Comparison of ENCODE assay signal across 8 cellular contexts in genomic region chr14:86035882-86036281, GRCh38.
DNase-seq lines count a peak whose midpoint lies in the region; ATAC-seq, FAIRE-seq and TF ChIP-seq lines count a peak whose summit lies in the region.

No MANE protein-coding gene starts in this region.

- no peak for FAIRE-seq in small intestine (lab: Jason Lieb, UNC)

- no peaks in the 10 kb centered on the region for H3K9me3 Mint-ChIP-seq in activated naive CD4-positive, alpha-beta T cell treated with anti-CD3 and anti-CD28 coated beads, Interleukin-2, amount 10 ng/mL, durations not matched to agents 7 days and 5 days
- H3K9me3 Mint-ChIP-seq in WTC11, result peaks cover 3% of the 10 kb centered on the region; the same call in 1 of the 2 replicates
- H3K9me3 Mint-ChIP-seq in stimulated activated effector memory CD8-positive, alpha-beta T cell treated with anti-CD3 and anti-CD28 coated beads, Interleukin-12 subunit alpha, Interleukin-12 subunit beta, amount 100 ng/mL, for 72 hours, result no peaks in the 10 kb centered on the region

- peak; percentile 75 for TF ChIP-seq CTCF in WTC11 (IDR thresholded peaks at IDR 0.05)

- H3K27ac ChIP-seq in small intestine (ENCODE audit: low read depth in 1 of 2, low read length in 1 of 2), result no peak overlapping the region

- H3K27me3 ChIP-seq in small intestine (ENCODE audit: control insufficient read depth in 2 of 2, insufficient read depth in 2 of 2, low read length in 2 of 2), result no peaks in the 10 kb centered on the region

- no peaks in the 10 kb centered on the region for H3K27me3 Mint-ChIP-seq in activated naive CD4-positive, alpha-beta T cell treated with anti-CD3 and anti-CD28 coated beads, Interleukin-2, amount 10 ng/mL, durations not matched to agents 7 days and 5 days
- H3K27me3 Mint-ChIP-seq in WTC11 (ENCODE audit: low read depth), result no peaks in the 10 kb centered on the region

- H3K4me1 Mint-ChIP-seq in activated naive CD4-positive, alpha-beta T cell treated with anti-CD3 and anti-CD28 coated beads, Interleukin-2, amount 10 ng/mL, durations not matched to agents 7 days and 5 days, result no peaks in the 10 kb centered on the region
- H3K4me1 Mint-ChIP-seq in WTC11, result peaks cover 13% of the 10 kb centered on the region
- peaks cover 6% of the 10 kb centered on the region for H3K4me1 Mint-ChIP-seq in stimulated activated effector memory CD8-positive, alpha-beta T cell treated with anti-CD3 and anti-CD28 coated beads, Interleukin-12 subunit alpha, Interleukin-12 subunit beta, amount 100 ng/mL, for 72 hours

- H3K9me3 ChIP-seq in small intestine (ENCODE audit: control insufficient read depth, low read depth), result peaks cover 2% of the 10 kb centered on the region

- CTCF ChIA-PET in activated naive CD4-positive, alpha-beta T cell treated with anti-CD3 and anti-CD28 coated beads, Interleukin-2, amount 10 ng/mL, durations not matched to agents 7 days and 5 days (lab: Charles Lee), result interaction anchor here (1.5 kb wide), 1 partner anchor 17 kb away, joined by 4 read pairs; no protein-coding TSS in a partner anchor
- CTCF ChIA-PET in WTC11 (lab: Charles Lee), result interaction anchor here (0.5 to 1.3 kb wide), 16 partner anchors 17 to 940 kb away, joined by 3 to 6 read pairs (median 4); no protein-coding TSS in a partner anchor

- no peak overlapping the region for H3K4me3 Mint-ChIP-seq in activated naive CD4-positive, alpha-beta T cell treated with anti-CD3 and anti-CD28 coated beads, Interleukin-2, amount 10 ng/mL, durations not matched to agents 7 days and 5 days
- no peak overlapping the region for H3K4me3 Mint-ChIP-seq in WTC11
- no peak overlapping the region for H3K4me3 Mint-ChIP-seq in stimulated activated effector memory CD8-positive, alpha-beta T cell treated with anti-CD3 and anti-CD28 coated beads, Interleukin-12 subunit alpha, Interleukin-12 subunit beta, amount 100 ng/mL, for 72 hours

- H3K4me3 ChIP-seq in small intestine (ENCODE audit: low read depth in 1 of 2, low read length in 2 of 2), result no peak overlapping the region

- no peaks in the 10 kb centered on the region for H3K36me3 Mint-ChIP-seq in activated naive CD4-positive, alpha-beta T cell treated with anti-CD3 and anti-CD28 coated beads, Interleukin-2, amount 10 ng/mL, durations not matched to agents 7 days and 5 days
- H3K36me3 Mint-ChIP-seq in WTC11, result no peaks in the 10 kb centered on the region
- H3K36me3 Mint-ChIP-seq in stimulated activated effector memory CD8-positive, alpha-beta T cell treated with anti-CD3 and anti-CD28 coated beads, Interleukin-12 subunit alpha, Interleukin-12 subunit beta, amount 100 ng/mL, for 72 hours, result no peaks in the 10 kb centered on the region

- POLR2A ChIA-PET in WTC11 (lab: Charles Lee), result no interaction called here

- WGBS in small intestine, 3 donors, result 26 to 51% (median 34%) methylated on average over 2 of the region's 2 CpGs

- ATAC-seq in HG03095 (IDR thresholded peaks at IDR 0.05; ENCODE audit: unreplicated experiment), result peak; percentile 81
- peak; percentile 92 for ATAC-seq in WTC11
- ATAC-seq in stimulated activated effector memory CD8-positive, alpha-beta T cell treated with anti-CD3 and anti-CD28 coated beads, Interleukin-12 subunit alpha, Interleukin-12 subunit beta, amount 100 ng/mL, for 72 hours, result peak; percentile 69

- H3K27ac Mint-ChIP-seq in activated naive CD4-positive, alpha-beta T cell treated with anti-CD3 and anti-CD28 coated beads, Interleukin-2, amount 10 ng/mL, durations not matched to agents 7 days and 5 days, result no peak overlapping the region
- no peak overlapping the region for H3K27ac Mint-ChIP-seq in WTC11
- H3K27ac Mint-ChIP-seq in stimulated activated effector memory CD8-positive, alpha-beta T cell treated with anti-CD3 and anti-CD28 coated beads, Interleukin-12 subunit alpha, Interleukin-12 subunit beta, amount 100 ng/mL, for 72 hours, result no peak overlapping the region

- H3K4me1 ChIP-seq in small intestine (ENCODE audit: control insufficient read depth in 2 of 2, insufficient read depth in 1 of 2, low read depth in 1 of 2, low read length in 1 of 2), result no peaks in the 10 kb centered on the region

- H3K36me3 ChIP-seq in small intestine (ENCODE audit: control insufficient read depth in 2 of 2, insufficient read depth in 2 of 2, low read length in 2 of 2), result no peaks in the 10 kb centered on the region

- peak; percentile 20 for DNase-seq in activated naive CD4-positive, alpha-beta T cell treated with anti-CD3 and anti-CD28 coated beads, Interleukin-2, amount 10 ng/mL, durations not matched to agents 7 days and 5 days
- no peak for DNase-seq in activated naive CD4-positive, alpha-beta T cell treated with Interleukin-2 at 50 U/mL for 16 hours
- DNase-seq in WTC11 (ENCODE audit: low spot score) (peak; percentile 65), NCI-H345 (lab: John Stamatoyannopoulos, UW) (no peak), T-helper 1 cell (no peak), small intestine (no peak)
- no peak for DNase-seq in stimulated activated effector memory CD8-positive, alpha-beta T cell treated with anti-CD3 and anti-CD28 coated beads, Interleukin-12 subunit alpha, Interleukin-12 subunit beta, amount 100 ng/mL, for 72 hours (ENCODE audit: low spot score in 2 of 2)

TF ChIP-seq in WTC11, 78 proteins besides CTCF, POLR2A, EP300 and RAD21:
- TF ChIP-seq ZNF263 (CRISPR knock-in tag; IDR thresholded peaks at IDR 0.05; ENCODE audit: low read depth) (no peak), SOX15 (CRISPR knock-in tag; IDR thresholded peaks at IDR 0.05) (no peak)

Comparison
In these comparisons a context has a peak if more than half of its experiments do, and no peak if none do; other contexts are left out.
1. DNase-seq: peak in activated naive CD4-positive, alpha-beta T cell treated with anti-CD3 and anti-CD28 coated beads, Interleukin-2, amount 10 ng/mL, durations not matched to agents 7 days and 5 days (single experiment) and WTC11 (single experiment); none in activated naive CD4-positive, alpha-beta T cell treated with Interleukin-2 at 50 U/mL for 16 hours (single experiment), stimulated activated effector memory CD8-positive, alpha-beta T cell treated with anti-CD3 and anti-CD28 coated beads, Interleukin-12 subunit alpha, Interleukin-12 subunit beta, amount 100 ng/mL, for 72 hours (0 of 2), NCI-H345 (single experiment), T-helper 1 cell (0 of 5) and small intestine (single experiment).
2. Peak in every context shown above with its lines, with median percentiles within 50 percentile points of each other: ATAC-seq.